ENCODE assay signal across 1 cellular context in genomic region chr12:113247123-113248045, GRCh38.
TF ChIP-seq lines count a peak whose summit lies in the region.

No MANE protein-coding gene starts in this region.

TF ChIP-seq in K562, 482 proteins besides CTCF, POLR2A, EP300 and RAD21 (continued from another document):
- TF ChIP-seq, protein P1, sequence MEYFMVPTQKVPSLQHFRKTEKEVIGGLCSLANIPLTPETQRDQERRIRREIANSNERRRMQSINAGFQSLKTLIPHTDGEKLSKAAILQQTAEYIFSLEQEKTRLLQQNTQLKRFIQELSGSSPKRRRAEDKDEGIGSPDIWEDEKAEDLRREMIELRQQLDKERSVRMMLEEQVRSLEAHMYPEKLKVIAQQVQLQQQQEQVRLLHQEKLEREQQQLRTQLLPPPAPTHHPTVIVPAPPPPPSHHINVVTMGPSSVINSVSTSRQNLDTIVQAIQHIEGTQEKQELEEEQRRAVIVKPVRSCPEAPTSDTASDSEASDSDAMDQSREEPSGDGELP (CRISPR knock-in tag; IDR thresholded peaks at IDR 0.05; ENCODE audit: borderline replicate concordance) = peak; percentile 40; the same call in 1 of the 2 replicates
